15 cellular contexts compared by ENCODE assay signal in genomic region chr21:46190491-46191131, GRCh38. TPM values are rescaled to one million over a fixed set of nuclear protein-coding genes. Genes with fewer than 3 reads are reported as not detected.
DNase-seq lines count a peak whose midpoint lies in the region; ATAC-seq and TF ChIP-seq lines count a peak whose summit lies in the region.
"Had no signal": no experiment of that assay in that cellular context is flagged by ENCODE, and none has a peak within 500 bp of the region (broad histone marks: within the 10 kb centered on the region; RNA-seq: fewer than 3 reads in every experiment).

No MANE protein-coding gene starts in this region.

- no peaks in the 10 kb centered on the region for H3K27me3 ChIP-seq in ACC112 (ENCODE audit: insufficient read depth, low read length)
- no peaks in the 10 kb centered on the region for H3K27me3 ChIP-seq in Panc1 (ENCODE audit: control insufficient read depth, insufficient read depth, low read length)
- no peaks in the 10 kb centered on the region for H3K27me3 ChIP-seq in esophagus muscularis mucosa
- H3K27me3 ChIP-seq: cardiac muscle cell had no signal

- H3K36me3 ChIP-seq in ACC112 (ENCODE audit: insufficient read depth, low read length) (peaks cover 15% of the 10 kb centered on the region; the same call in 1 of the 2 replicates), Panc1 (ENCODE audit: control insufficient read depth, insufficient read depth, low read length) (no peaks in the 10 kb centered on the region), esophagus muscularis mucosa (peaks cover 27 to 65% (median 59%) of the 10 kb centered on the region in 4 donors)

- no peak overlapping the region for H3K4me3 ChIP-seq in ACC112 (ENCODE audit: low read depth, low read length)
- H3K4me3 ChIP-seq in Panc1 (ENCODE audit: low read depth in 2 of 2, low read length in 2 of 2), result no peak overlapping the region
- no peak overlapping the region for H3K4me3 ChIP-seq in esophagus muscularis mucosa
- H3K4me3 ChIP-seq: cardiac muscle cell, PC-9 had no signal

- no peak for TF ChIP-seq POLR2A in esophagus muscularis mucosa (IDR thresholded peaks at IDR 0.05; ENCODE audit: low read depth)

- H3K4me1 ChIP-seq in ACC112 (ENCODE audit: control insufficient read depth, insufficient read depth, low read length, unreplicated experiment) (peaks cover 36% of the 10 kb centered on the region), Panc1 (ENCODE audit: control insufficient read depth, insufficient read depth, low read length) (peaks cover 5% of the 10 kb centered on the region; the same call in 1 of the 2 replicates), esophagus muscularis mucosa (peaks cover 36 to 40% (median 37%) of the 10 kb centered on the region in 4 donors)

- intact Hi-C loops in Panc1 (cut with micrococcal nuclease; ENCODE audit: unreplicated experiment) (no loop called here), esophagus muscularis mucosa (cut with DNase I) (no loop called here), posterior vena cava (cut with DNase I) (no loop called here)

- BruUV-seq in Panc1 (replicated peaks; lab: Mats Ljungman, UMichigan), result TSS peak; percentile 74

- no peaks in the 10 kb centered on the region for H3K9me3 ChIP-seq in Panc1 (ENCODE audit: control insufficient read depth, insufficient read depth, low read depth, low read length)
- no peaks in the 10 kb centered on the region for H3K9me3 ChIP-seq in esophagus muscularis mucosa

- CTCF ChIA-PET in Panc1 (lab: Charles Lee), result no interaction called here

- in situ Hi-C loops in Panc1 (cut with HindIII; ENCODE audit: low pct_unique_long_range_greater_than_20kb, low sequenced_read_pairs), result no loop called here

- peak overlapping the region; percentile 56 for H3K27ac ChIP-seq in ACC112 (ENCODE audit: low read depth, low read length)
- H3K27ac ChIP-seq in Panc1 (ENCODE audit: low read length), result no peak overlapping the region
- H3K27ac ChIP-seq in esophagus muscularis mucosa (replicated peaks in 1 of 4), result peak overlapping the region; percentile 37 to 78 (median 52)
- H3K27ac ChIP-seq: PC-9 had no signal

- no peaks in the 10 kb centered on the region for H3K79me2 ChIP-seq in ACC112 (ENCODE audit: control insufficient read depth, insufficient read depth, low read length, unreplicated experiment)

- TF ChIP-seq EP300 in esophagus muscularis mucosa (IDR thresholded peaks at IDR 0.05), result no peak

- no peak overlapping the region for H2AFZ ChIP-seq in ACC112 (ENCODE audit: low read length, unreplicated experiment)
- H2AFZ ChIP-seq: PC-9 had no signal

- no peak for TF ChIP-seq CTCF in Panc1 (IDR thresholded peaks at IDR 0.05)
- no peak for TF ChIP-seq CTCF in esophagus muscularis mucosa (IDR thresholded peaks at IDR 0.05)

- no peak for ATAC-seq in Panc1
- ATAC-seq in GM18519 (IDR thresholded peaks at IDR 0.05; ENCODE audit: low FRiP score, unreplicated experiment), result no peak
- ATAC-seq in HG02970 (IDR thresholded peaks at IDR 0.05; ENCODE audit: low FRiP score, unreplicated experiment), result no peak
- no peak for ATAC-seq in GM19351 (IDR thresholded peaks at IDR 0.05; ENCODE audit: unreplicated experiment)

- DNase-seq in Panc1 (ENCODE audit: low read depth, low spot score), result no peak
- DNase-seq in esophagus muscularis mucosa (ENCODE audit: extremely low spot score), result no peak
- peak; percentile 70 for DNase-seq in posterior vena cava (ENCODE audit: low spot score)
- no peak for DNase-seq in effector CD4-positive, alpha-beta T cell
- DNase-seq: Calu3; hippocampal formation; NCI-H1436; NCI-H446; stimulated activated CD4-positive, alpha-beta T cell treated with anti-CD3 and anti-CD28 coated beads, Interleukin-4, amount 100 ng/mL, for 1 hour had no signal

- POLR2A ChIA-PET in Panc1 (lab: Charles Lee), result no interaction called here

- 95% methylated on average over 10 of the region's 15 CpGs for WGBS in esophagus muscularis mucosa

RNA-seq across cellular contexts. Expression of gene SPATC1L, which starts 6.4 kb away (rescaled TPM):
- total RNA-seq in Panc1 (2021; ENCODE audit: unreplicated experiment) (0.26 TPM), esophagus muscularis mucosa (10 to 100 TPM in 1 of 4 donors, 1 to 10 TPM in 3; 1.3 to 22.0 (median 7.0) TPM), posterior vena cava (10 to 100 TPM in 1 of 2 donors, 1 to 10 TPM in 1; 8.4 to 10.9 TPM)
- polyA plus RNA-seq in Panc1 (2012; ENCODE audit: insufficient read length), result 0.50 TPM

RNA-seq across cellular contexts. Expression of gene FTCD, which starts 35.2 kb away (rescaled TPM):
- total RNA-seq in Panc1 (2021; ENCODE audit: unreplicated experiment) (0.21 TPM), esophagus muscularis mucosa (1 to 10 TPM in 2 of 4 donors, under 1 TPM in 1, not detected in 1; 0.26 to 2.5 (median 1.2) TPM), posterior vena cava (1 to 10 TPM in 1 of 2 donors, under 1 TPM in 1; 0.29 to 1.2 TPM)
- not detected for polyA plus RNA-seq in Panc1 (2012; ENCODE audit: insufficient read length)

RNA-seq across cellular contexts. Expression of gene LSS, which starts 38.0 kb away (rescaled TPM):
- total RNA-seq in Panc1 (2021; ENCODE audit: unreplicated experiment), result 111 TPM
- polyA plus RNA-seq in Panc1 (2012; ENCODE audit: insufficient read length), result 86.2 TPM
- total RNA-seq in esophagus muscularis mucosa, result 10 to 100 TPM; 45.3 to 66.3 (median 53.1) TPM
- total RNA-seq in posterior vena cava, result 10 to 100 TPM; 42.5 to 65.0 TPM
